12 cellular contexts compared by ENCODE assay signal in genomic region chr1:26700711-26701110, GRCh38. TPM values are rescaled to one million over a fixed set of nuclear protein-coding genes. Genes with fewer than 3 reads are reported as not detected.
DNase-seq lines count a peak whose midpoint lies in the region; ATAC-seq and TF ChIP-seq lines count a peak whose summit lies in the region.
"Had no signal": no experiment of that assay in that cellular context is flagged by ENCODE, and none has a peak within 500 bp of the region (broad histone marks: within the 10 kb centered on the region; RNA-seq: fewer than 3 reads in every experiment).

No MANE protein-coding gene starts in this region.

- H3K9me3 Mint-ChIP-seq in CD4-positive, CD25-positive, alpha-beta regulatory T cell = no peaks in the 10 kb centered on the region

- H3K4me3 Mint-ChIP-seq in CD4-positive, CD25-positive, alpha-beta regulatory T cell = no peak overlapping the region

- H3K27ac ChIP-seq in CD4-positive, CD25-positive, alpha-beta regulatory T cell (ENCODE audit: insufficient read depth, low read length, poor library complexity, severe bottlenecking) = no peak overlapping the region
- H3K27ac ChIP-seq in HUES64 (ENCODE audit: low read depth, low read length) = no peak overlapping the region

- H3K36me3 ChIP-seq in CD4-positive, CD25-positive, alpha-beta regulatory T cell (ENCODE audit: control insufficient read depth, insufficient read depth, low read length) = peaks cover 2% of the 10 kb centered on the region
- peaks cover 13% of the 10 kb centered on the region; the same call in 1 of the 2 replicates for H3K36me3 ChIP-seq in HUES64 (ENCODE audit: insufficient read depth, low read length)

- ATAC-seq in CD4-positive, CD25-positive, alpha-beta regulatory T cell (ENCODE audit: low read depth in 2 of 2) = no peak
- ATAC-seq in HG02678 (IDR thresholded peaks at IDR 0.05; ENCODE audit: unreplicated experiment) (no peak), GM19324 (IDR thresholded peaks at IDR 0.05; ENCODE audit: low FRiP score, unreplicated experiment) (no peak)
- ATAC-seq: stimulated activated naive CD8-positive, alpha-beta T cell treated with anti-CD3 and anti-CD28 coated beads, Interleukin-15, Interleukin-2, amounts not matched to agents 100 U/mL and 50 U/mL, for 24 hours had no signal

- peaks cover 0 to 16% (median 3%) of the 10 kb centered on the region in 4 donors for H3K4me1 Mint-ChIP-seq in CD4-positive, CD25-positive, alpha-beta regulatory T cell

- H3K4me3 ChIP-seq in CD4-positive, CD25-positive, alpha-beta regulatory T cell (ENCODE audit: low read depth, low read length) = peak overlapping the region; percentile 95
- peak overlapping the region; percentile 69 for H3K4me3 ChIP-seq in HUES64 (ENCODE audit: low read length)

- peak overlapping the region in 1 of 3 donors; percentile 3 for H3K27ac Mint-ChIP-seq in CD4-positive, CD25-positive, alpha-beta regulatory T cell

- TF ChIP-seq CTCF in GM20000 (IDR thresholded peaks at IDR 0.05; ENCODE audit: extremely low read depth, missing control alignments) = no peak

- peak in 1 of 3 donors; percentile 33 for DNase-seq in CD4-positive, CD25-positive, alpha-beta regulatory T cell
- peak; percentile 67 for DNase-seq in astrocyte of the hippocampus (ENCODE audit: low read depth, low spot score)
- peak; percentile 85 for DNase-seq in myocyte (ENCODE audit: low read depth)
- no peak for DNase-seq in GM20000 (ENCODE audit: low spot score)
- DNase-seq in GM19240 (ENCODE audit: insufficient read length, low spot score) = no peak
- DNase-seq: activated CD4-positive, CD25-positive, alpha-beta regulatory T cell; aorta; NCI-H524 treated with DMSO at 0.1 percent for 48 hours; stimulated activated naive CD8-positive, alpha-beta T cell treated with anti-CD3 and anti-CD28 coated beads, Interleukin-15, Interleukin-2, amounts not matched to agents 100 U/mL and 50 U/mL, for 24 hours had no signal

- no peaks in the 10 kb centered on the region for H3K9me3 ChIP-seq in CD4-positive, CD25-positive, alpha-beta regulatory T cell (ENCODE audit: control insufficient read depth in 2 of 2, low read length in 2 of 2)
- H3K9me3 ChIP-seq in HUES64 (ENCODE audit: insufficient read depth, low read depth, low read length) = no peaks in the 10 kb centered on the region

- peaks cover 76% of the 10 kb centered on the region for H3K4me1 ChIP-seq in CD4-positive, CD25-positive, alpha-beta regulatory T cell (ENCODE audit: control insufficient read depth, insufficient read depth, low read length, poor library complexity, severe bottlenecking)
- H3K4me1 ChIP-seq in HUES64 (ENCODE audit: insufficient read depth, low read length) = peaks cover 63% of the 10 kb centered on the region

- no peak overlapping the region for H3K9ac ChIP-seq in HUES64 (ENCODE audit: low read depth, low read length)

- peaks cover 11% of the 10 kb centered on the region for H3K36me3 Mint-ChIP-seq in CD4-positive, CD25-positive, alpha-beta regulatory T cell

- H3K27me3 ChIP-seq in CD4-positive, CD25-positive, alpha-beta regulatory T cell (ENCODE audit: control insufficient read depth, insufficient read depth, low read length) = no peaks in the 10 kb centered on the region
- no peaks in the 10 kb centered on the region for H3K27me3 ChIP-seq in HUES64 (ENCODE audit: insufficient read depth, low read length)

- no peaks in the 10 kb centered on the region for H3K27me3 Mint-ChIP-seq in CD4-positive, CD25-positive, alpha-beta regulatory T cell

RNA-seq across cellular contexts. Expression of gene ARID1A, which starts 4.9 kb away (rescaled TPM):
- 139 TPM for total RNA-seq in CD4-positive, CD25-positive, alpha-beta regulatory T cell
- polyA plus RNA-seq in CD4-positive, CD25-positive, alpha-beta regulatory T cell = 10 to 100 TPM in 3 of 4 donors, 1 to 10 TPM in 1; 9.5 to 13.4 (median 13.0) TPM
- 57.4 TPM for polyA plus RNA-seq in HUES64 (2013, experiment 1 of 2)
- 60.9 TPM for polyA plus RNA-seq in HUES64 (2013, experiment 2 of 2)
- 12.0 and 18.2 TPM in 2 replicates for total RNA-seq in myocyte
- polyA plus RNA-seq in myocyte (2012) = 19.4 TPM

Comparison
In these comparisons a context has a peak if more than half of its experiments do, and no peak if none do; other contexts are left out.
1. DNase-seq: peak in astrocyte of the hippocampus (single experiment) and myocyte (single experiment); none in GM20000 (single experiment) and GM19240 (single experiment).